Comparison of ENCODE assay signal across 1 cellular context in genomic region chr4:13484045-13484748, GRCh38.
A peak's percentile ranks its signal among the peaks of the same experiment; 100 is the strongest.
TF ChIP-seq lines count a peak whose summit lies in the region.

TSS of gene RAB28 (minus strand) at chr4:13484340.

TF ChIP-seq in K562, 482 proteins besides CTCF, POLR2A, EP300 and RAD21 (continued from another document):
- peak; percentile 57; the same call in 1 of the 2 replicates for TF ChIP-seq SREBF1 (IDR thresholded peaks at IDR 0.05; ENCODE audit: borderline replicate concordance, low read depth, low read length)
- TF ChIP-seq CCNT2 (IDR thresholded peaks at IDR 0.05; ENCODE audit: borderline replicate concordance, extremely low read depth, insufficient read length, low read depth, low read length), result peak; percentile 23
- peak; percentile 63; the same call in 1 of the 2 replicates for TF ChIP-seq MXI1 (IDR thresholded peaks at IDR 0.05; ENCODE audit: low read depth, low read length)
